In genomic region chr1:229607370-229607769, GRCh38 we compare ENCODE assay signal across 26 cellular contexts.
"Had no signal": no experiment of that assay in that cellular context is flagged by ENCODE, and none has a peak within 500 bp of the region (broad histone marks: within the 10 kb centered on the region; RNA-seq: fewer than 3 reads in every experiment).

No MANE protein-coding gene starts in this region.

- DNase-seq: activated CD4-positive, alpha-beta T cell treated with anti-CD3 and anti-CD28 coated beads, Interleukin-2, amount 50 U/mL, for 1 hour; activated CD4-positive, CD25-positive, alpha-beta regulatory T cell treated with anti-CD3 and anti-CD28 coated beads, Interleukin-2, amount 50 U/mL, for 72 hours; activated CD8-positive, alpha-beta T cell treated with anti-CD3 and anti-CD28 coated beads for 36 hours; anterior cingulate cortex; cerebellar nuclear complex; colonic mucosa; effector CD8-positive, alpha-beta T cell; esophagus squamous epithelium; foreskin melanocyte; heart right ventricle; kidney glomerular epithelial cell; left lung; lower lobe of right lung; mesendoderm; natural killer cell; posterior cingulate gyrus; right cardiac atrium; spleen; stimulated activated naive CD4-positive, alpha-beta T cell; T1000; testis; transverse colon; WERI-Rb-1 had no signal

- ATAC-seq: activated CD8-positive, alpha-beta T cell treated with anti-CD3 and anti-CD28 coated beads for 36 hours; heart right ventricle; left lung; lower lobe of right lung; natural killer cell; right cardiac atrium had no signal

- H3K27me3 Mint-ChIP-seq: activated CD8-positive, alpha-beta T cell treated with anti-CD3 and anti-CD28 coated beads for 36 hours; activated naive CD8-positive, alpha-beta T cell had no signal

- H3K27me3 ChIP-seq: colonic mucosa, esophagus squamous epithelium, heart right ventricle, left lung, spleen, testis, transverse colon had no signal

- H3K4me1 ChIP-seq: colonic mucosa, esophagus squamous epithelium, heart right ventricle, left lung, lower lobe of right lung, spleen, testis, transverse colon had no signal

- H3K9me3 Mint-ChIP-seq: activated CD8-positive, alpha-beta T cell treated with anti-CD3 and anti-CD28 coated beads for 36 hours; natural killer cell; T-helper 1 cell treated with Interleukin-12 subunit alpha and Interleukin-12 subunit beta and Interleukin-4 antibody, amounts not matched to agents 30 μg/mL and 1 μg/mL, for 36 hours had no signal

- H3K9me3 ChIP-seq: colonic mucosa, esophagus squamous epithelium, heart right ventricle, left lung, lower lobe of right lung, spleen, testis, transverse colon had no signal

- H3K27ac Mint-ChIP-seq: activated CD8-positive, alpha-beta T cell treated with anti-CD3 and anti-CD28 coated beads for 36 hours; activated naive CD8-positive, alpha-beta T cell; natural killer cell; T-helper 1 cell treated with Interleukin-12 subunit alpha and Interleukin-12 subunit beta and Interleukin-4 antibody, amounts not matched to agents 30 μg/mL and 1 μg/mL, for 36 hours had no signal

- H3K4me3 ChIP-seq: colonic mucosa, esophagus squamous epithelium, heart right ventricle, left lung, lower lobe of right lung, spleen, testis, transverse colon had no signal

- H3K27ac ChIP-seq: colonic mucosa, epithelial cell of prostate, esophagus squamous epithelium, heart right ventricle, left lung, lower lobe of right lung, spleen, testis, transverse colon, WERI-Rb-1 had no signal

- H3K4me3 Mint-ChIP-seq: activated CD8-positive, alpha-beta T cell treated with anti-CD3 and anti-CD28 coated beads for 36 hours; activated naive CD8-positive, alpha-beta T cell; natural killer cell; T-helper 1 cell treated with Interleukin-12 subunit alpha and Interleukin-12 subunit beta and Interleukin-4 antibody, amounts not matched to agents 30 μg/mL and 1 μg/mL, for 36 hours had no signal
